ENCODE assay signal across 17 cellular contexts in the genomic region with DNA sequence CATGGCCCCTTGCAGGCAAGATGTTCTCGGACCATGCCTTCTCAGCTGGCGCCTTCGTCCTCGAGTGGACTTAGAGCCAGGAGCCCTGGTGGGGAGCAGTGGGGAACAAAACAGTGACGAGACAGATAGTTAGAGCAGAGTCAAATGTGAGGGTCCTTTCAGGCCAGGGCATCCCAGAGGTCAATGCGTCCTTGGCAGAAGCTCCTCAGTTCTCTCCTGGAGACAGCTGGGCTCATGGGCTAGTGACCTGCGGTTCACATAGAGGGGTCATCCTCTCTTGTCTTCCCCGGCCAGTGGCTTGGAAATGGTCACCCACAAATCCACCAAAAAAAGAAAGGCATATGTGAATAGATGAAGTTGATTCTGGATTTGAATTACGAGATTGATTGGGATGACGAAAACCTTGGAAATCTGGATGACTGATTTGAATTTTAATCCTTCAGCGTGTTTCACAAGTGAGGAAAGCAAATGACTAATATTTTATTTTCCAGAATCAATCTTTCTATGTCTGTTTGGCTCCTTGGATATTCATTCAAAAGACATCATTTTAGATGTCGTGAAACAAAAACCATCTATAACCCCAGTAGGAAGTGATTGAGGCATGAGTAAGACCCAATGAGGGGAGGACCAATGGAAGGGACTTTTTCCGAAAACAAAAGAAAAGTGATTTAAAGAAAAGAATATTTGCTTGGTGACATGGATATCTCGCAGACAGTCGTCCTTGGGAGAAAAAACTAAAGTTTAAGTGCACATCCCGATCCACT.
DNase-seq lines count a peak whose midpoint lies in the region; FAIRE-seq and TF ChIP-seq lines count a peak whose summit lies in the region.
"Had no signal": no experiment of that assay in that cellular context is flagged by ENCODE, and none has a peak within 500 bp of the region (broad histone marks: within the 10 kb centered on the region; RNA-seq: fewer than 3 reads in every experiment).

No MANE protein-coding gene starts in this region.

- no peaks in the 10 kb centered on the region for H3K79me2 ChIP-seq in endothelial cell of umbilical vein (ENCODE audit: control insufficient read depth, insufficient read depth, low read length)

- DNase-seq in AG10803 (ENCODE audit: low read depth) (peak; percentile 77), LHCN-M2 (ENCODE audit: low read depth) (peak; percentile 53), endothelial cell of umbilical vein (ENCODE audit: low read depth, low spot score) (no peak), ovary (no peak), A172 (ENCODE audit: low spot score) (no peak), NCI-H1417 treated with DMSO at 0.1 percent for 48 hours (lab: John Stamatoyannopoulos, UW) (no peak), nephron progenitor cell (no peak), NCI-H2107 (lab: John Stamatoyannopoulos, UW) (no peak)
- DNase-seq: activated naive CD4-positive, alpha-beta T cell; left colon; NCI-H1092; NCI-H446 treated with DMSO at 0.1 percent for 48 hours; T-helper 9 cell had no signal

- peak overlapping the region; percentile 75 for H3K4me2 ChIP-seq in endothelial cell of umbilical vein (ENCODE audit: insufficient read depth, low read length)
- H3K4me2 ChIP-seq: BLaER1, neural progenitor cell had no signal

- no peaks in the 10 kb centered on the region for H4K20me1 ChIP-seq in endothelial cell of umbilical vein (replicated peaks; ENCODE audit: control insufficient read depth, extremely low read depth, insufficient read depth, low read length)
- H4K20me1 ChIP-seq: BLaER1 had no signal

- no peak for TF ChIP-seq CTCF in AG10803 (conservative IDR thresholded peaks at IDR 0.05; ENCODE audit: low read length)
- TF ChIP-seq CTCF in endothelial cell of umbilical vein (IDR thresholded peaks at IDR 0.05; ENCODE audit: extremely low read depth in 1 of 2, insufficient read depth in 1 of 2, low read depth in 1 of 2, low read length in 2 of 2) = no peak
- peak in 1 of 3 donors; percentile 16 for TF ChIP-seq CTCF in ovary (IDR thresholded peaks at IDR 0.05)
- no peak for TF ChIP-seq CTCF in nephron progenitor cell (IDR thresholded peaks at IDR 0.05)

- WGBS in ovary, 3 donors = 58 to 60% (median 58%) methylated on average over 16 of the region's 16 CpGs

- H3K27me3 ChIP-seq in endothelial cell of umbilical vein (ENCODE audit: control insufficient read depth in 2 of 2, insufficient read depth in 2 of 2, low read length in 2 of 2) (no peaks in the 10 kb centered on the region), ovary (no peaks in the 10 kb centered on the region)
- H3K27me3 ChIP-seq: neural progenitor cell had no signal

- no peak for TF ChIP-seq POLR2A in endothelial cell of umbilical vein (IDR thresholded peaks at IDR 0.05; ENCODE audit: low read depth, low read length)
- TF ChIP-seq POLR2A in ovary (IDR thresholded peaks at IDR 0.05) = no peak

- no peaks in the 10 kb centered on the region for H3K36me3 Mint-ChIP-seq in nephron progenitor cell (ENCODE audit: low read depth)
- H3K36me3 Mint-ChIP-seq: neural progenitor cell had no signal

- peak overlapping the region; percentile 48 for H3K9ac ChIP-seq in endothelial cell of umbilical vein (replicated peaks; ENCODE audit: extremely low read depth, insufficient read depth, low read length)
- H3K9ac ChIP-seq: BLaER1, neural progenitor cell had no signal

- no peak for TF ChIP-seq EP300 in ovary (IDR thresholded peaks at IDR 0.05)

- CTCF ChIA-PET in endothelial cell of umbilical vein (lab: Charles Lee) = no interaction called here

- dilution Hi-C loops in endothelial cell of umbilical vein (cut with MboI; ENCODE audit: extremely low pct_ligation_motif_present, low sequenced_read_pairs) = no loop called here

- peak overlapping the region; percentile 52 for H3K27ac ChIP-seq in endothelial cell of umbilical vein (ENCODE audit: insufficient read depth, low read depth, low read length)
- H3K27ac ChIP-seq in ovary = peak overlapping the region; percentile 51 to 64
- H3K27ac ChIP-seq: BLaER1, neural progenitor cell had no signal

- H3K4me1 Mint-ChIP-seq in nephron progenitor cell = peaks cover 7% of the 10 kb centered on the region

- intact Hi-C loops in endothelial cell of umbilical vein (cut with micrococcal nuclease) = no loop called here
- intact Hi-C loops in ovary (cut with DNase I) = no loop called here

- peaks cover 17% of the 10 kb centered on the region for H3K27me3 Mint-ChIP-seq in nephron progenitor cell (ENCODE audit: low read depth, poor library complexity)

- no TSS peak for BruUV-seq in endothelial cell of umbilical vein (replicated peaks; lab: Mats Ljungman, UMichigan)

- H2AFZ ChIP-seq in endothelial cell of umbilical vein (ENCODE audit: low read depth, low read length) = no peak overlapping the region
- H2AFZ ChIP-seq: neural progenitor cell had no signal

- H3K36me3 ChIP-seq in endothelial cell of umbilical vein (ENCODE audit: control insufficient read depth in 2 of 2, extremely low read depth in 1 of 2, insufficient read depth in 2 of 2, low read length in 2 of 2) (no peaks in the 10 kb centered on the region), ovary (no peaks in the 10 kb centered on the region)
- H3K36me3 ChIP-seq: BLaER1, neural progenitor cell had no signal

- peaks cover 5% of the 10 kb centered on the region for H3K4me1 ChIP-seq in endothelial cell of umbilical vein (ENCODE audit: control insufficient read depth, extremely low read depth, insufficient read depth, low read length)
- peaks cover 15% of the 10 kb centered on the region for H3K4me1 ChIP-seq in ovary (ENCODE audit: insufficient read depth)
- H3K4me1 ChIP-seq: neural progenitor cell had no signal

- H3K9me3 Mint-ChIP-seq in nephron progenitor cell = peaks cover 9% of the 10 kb centered on the region
- H3K9me3 Mint-ChIP-seq: neural progenitor cell had no signal

- H3K9me1 ChIP-seq in endothelial cell of umbilical vein (replicated peaks; ENCODE audit: control insufficient read depth, extremely low read depth, insufficient read depth, low read length) = no peaks in the 10 kb centered on the region

- POLR2A ChIA-PET in endothelial cell of umbilical vein (lab: Charles Lee) = no interaction called here

- H3K9me3 ChIP-seq in endothelial cell of umbilical vein (replicated peaks; ENCODE audit: control insufficient read depth, insufficient read depth, low read length) (no peaks in the 10 kb centered on the region), ovary (no peaks in the 10 kb centered on the region)

- FAIRE-seq in endothelial cell of umbilical vein (lab: Jason Lieb, UNC) = no peak
- FAIRE-seq: frontal cortex had no signal

- no peak overlapping the region for H3K27ac Mint-ChIP-seq in nephron progenitor cell
- H3K27ac Mint-ChIP-seq: H9, neural progenitor cell had no signal

- peak overlapping the region; percentile 37 for H3K4me3 ChIP-seq in AG10803 (ENCODE audit: low read length)
- peak overlapping the region in 1 of 3 experiments; percentile 5 for H3K4me3 ChIP-seq in endothelial cell of umbilical vein (replicated peaks in 1 of 3; ENCODE audit: insufficient read depth in 1 of 3, low read depth in 1 of 3, low read length in 3 of 3)
- no peak overlapping the region for H3K4me3 ChIP-seq in ovary
- H3K4me3 ChIP-seq: BLaER1, neural progenitor cell had no signal

- no peak overlapping the region for H3K4me3 Mint-ChIP-seq in nephron progenitor cell
- H3K4me3 Mint-ChIP-seq: H9, neural progenitor cell had no signal

TF ChIP-seq in endothelial cell of umbilical vein, 7 proteins besides CTCF, POLR2A, EP300 and RAD21:
- TF ChIP-seq EZH2 (IDR thresholded peaks at IDR 0.05; ENCODE audit: borderline replicate concordance, low read depth, low read length, severe bottlenecking) (no peak), GATA2 (IDR thresholded peaks at IDR 0.05; ENCODE audit: insufficient read depth, insufficient read length, low read depth, low read length) (no peak), FOS (IDR thresholded peaks at IDR 0.05; ENCODE audit: borderline replicate concordance, insufficient read depth, low read length) (no peak)

Comparison
In these comparisons a context has a peak if more than half of its experiments do, and no peak if none do; other contexts are left out.
1. DNase-seq: peak in AG10803 (single experiment) and LHCN-M2 (single experiment); none in endothelial cell of umbilical vein (single experiment), ovary (0 of 5), A172 (single experiment), NCI-H1417 treated with DMSO at 0.1 percent for 48 hours (single experiment), nephron progenitor cell (single experiment) and NCI-H2107 (single experiment).